1 cellular context compared by ENCODE assay signal in genomic region chr19:35716735-35716984, GRCh38.
TF ChIP-seq lines count a peak whose summit lies in the region.

No MANE protein-coding gene starts in this region.

TF ChIP-seq in K562, 482 proteins besides CTCF, POLR2A, EP300 and RAD21 (continued from another document and continues in another):
- TF ChIP-seq ARHGAP35 (IDR thresholded peaks at IDR 0.05; ENCODE audit: partially characterized antibody) (no peak), E4F1 (CRISPR knock-in tag; IDR thresholded peaks at IDR 0.05; ENCODE audit: borderline replicate concordance) (no peak), CHCHD3 (CRISPR knock-in tag; IDR thresholded peaks at IDR 0.05) (no peak), NCOA6 (IDR thresholded peaks at IDR 0.05) (no peak), NFYB (IDR thresholded peaks at IDR 0.05; ENCODE audit: extremely low read depth, insufficient read length) (no peak), HDAC8 (tag; IDR thresholded peaks at IDR 0.05) (0 out of 2 replicates have a peak, but pooled peaks have one; percentile 28), BHLHE40 (IDR thresholded peaks at IDR 0.05; ENCODE audit: low read length) (no peak), RBM15 (IDR thresholded peaks at IDR 0.05; ENCODE audit: insufficient read depth, low read length) (no peak), TGIF2 (CRISPR knock-in tag; IDR thresholded peaks at IDR 0.05) (no peak), SRSF7 (optimal IDR thresholded peaks at IDR 0.05; ENCODE audit: low read depth, low read length) (no peak), NR0B1 (IDR thresholded peaks at IDR 0.05; ENCODE audit: partially characterized antibody) (no peak), JUNB (CRISPR knock-in tag; conservative IDR thresholded peaks at IDR 0.05) (no peak), SREBF1 (IDR thresholded peaks at IDR 0.05; ENCODE audit: borderline replicate concordance, low read depth, low read length) (no peak), PTTG1 (tag; IDR thresholded peaks at IDR 0.05; ENCODE audit: low read depth) (no peak), THAP12 (CRISPR knock-in tag; IDR thresholded peaks at IDR 0.05) (no peak), MEF2A (IDR thresholded peaks at IDR 0.05; ENCODE audit: control insufficient read depth, low read depth, low read length) (no peak), HLTF (IDR thresholded peaks at IDR 0.05) (no peak), LARP7 (IDR thresholded peaks at IDR 0.05) (no peak), CBFA2T3 (IDR thresholded peaks at IDR 0.05) (no peak), KDM5B (IDR thresholded peaks at IDR 0.05; ENCODE audit: insufficient replicate concordance, low read depth, low read length) (no peak), HOMEZ (CRISPR knock-in tag; IDR thresholded peaks at IDR 0.05) (no peak), SIRT6 (IDR thresholded peaks at IDR 0.05; ENCODE audit: low read depth, low read length) (no peak), FOXK1 (CRISPR knock-in tag; IDR thresholded peaks at IDR 0.05; ENCODE audit: borderline replicate concordance) (no peak), ZNF695 (CRISPR knock-in tag; IDR thresholded peaks at IDR 0.05) (no peak), ATF6 (CRISPR knock-in tag; IDR thresholded peaks at IDR 0.05) (no peak), ZBTB49 (CRISPR knock-in tag; IDR thresholded peaks at IDR 0.05; ENCODE audit: borderline replicate concordance) (no peak), TSHZ1 (CRISPR knock-in tag; IDR thresholded peaks at IDR 0.05) (no peak), CEBPB (tag; IDR thresholded peaks at IDR 0.05) (no peak), THRAP3 (IDR thresholded peaks at IDR 0.05; ENCODE audit: borderline replicate concordance) (no peak), ZNF445 (CRISPR knock-in tag; IDR thresholded peaks at IDR 0.05; ENCODE audit: low read depth) (no peak), ARID4B (CRISPR knock-in tag; IDR thresholded peaks at IDR 0.05) (no peak), DACH1 (IDR thresholded peaks at IDR 0.05; ENCODE audit: partially characterized antibody) (no peak), ZNF239 (CRISPR knock-in tag; IDR thresholded peaks at IDR 0.05) (no peak), STAT5A (IDR thresholded peaks at IDR 0.05; ENCODE audit: borderline replicate concordance, low read length) (no peak), CBX2 (IDR thresholded peaks at IDR 0.05; ENCODE audit: insufficient read depth, low read length, poor library complexity, severe bottlenecking) (no peak), SMC3 (conservative IDR thresholded peaks at IDR 0.05; ENCODE audit: insufficient read depth, low read depth, low read length) (no peak), RNF219 (CRISPR knock-in tag; IDR thresholded peaks at IDR 0.05) (no peak), KLF6 (CRISPR knock-in tag; IDR thresholded peaks at IDR 0.05; ENCODE audit: borderline replicate concordance) (no peak), ATF7 (IDR thresholded peaks at IDR 0.05) (no peak; the same call in 1 of the 2 replicates), GTF2F1 (IDR thresholded peaks at IDR 0.05; ENCODE audit: low read depth, low read length) (no peak)
